Comparison of ENCODE assay signal across 21 cellular contexts in the genomic region with DNA sequence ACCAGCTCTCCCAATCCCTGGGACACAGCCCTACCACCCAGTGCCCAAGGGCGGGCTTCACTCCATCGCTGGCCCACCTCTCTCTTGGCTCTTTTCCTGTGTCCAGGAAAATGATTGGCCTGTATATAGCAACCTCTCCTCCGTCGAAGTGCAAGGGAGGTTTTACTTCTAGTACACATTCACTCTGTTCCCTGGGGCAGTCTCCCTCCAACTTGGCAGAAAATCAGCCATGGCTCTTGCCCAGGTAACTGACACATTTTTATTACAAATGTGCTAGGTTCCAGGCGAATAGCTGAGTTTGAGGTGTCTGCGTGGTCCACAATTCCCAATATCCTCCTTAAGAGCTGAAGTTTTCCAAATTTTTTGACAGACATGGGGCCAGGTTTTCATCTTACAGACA.
A peak's percentile ranks its signal among the peaks of the same experiment; 100 is the strongest.
DNase-seq lines count a peak whose midpoint lies in the region; ATAC-seq and TF ChIP-seq lines count a peak whose summit lies in the region.
"Had no signal": no experiment of that assay in that cellular context is flagged by ENCODE, and none has a peak within 500 bp of the region (broad histone marks: within the 10 kb centered on the region; RNA-seq: fewer than 3 reads in every experiment).

No MANE protein-coding gene starts in this region.

- peaks cover 3 to 7% of the 10 kb centered on the region in 2 donors for H3K4me1 ChIP-seq in ascending aorta
- no peaks in the 10 kb centered on the region for H3K4me1 ChIP-seq in prostate gland (replicated peaks)
- H3K4me1 ChIP-seq in mammary epithelial cell (ENCODE audit: insufficient read depth, low read length): no peaks in the 10 kb centered on the region
- H3K4me1 ChIP-seq: A549 had no signal

- H4K20me1 ChIP-seq in mammary epithelial cell (ENCODE audit: insufficient read depth, low read length): no peaks in the 10 kb centered on the region

- H3K36me3 ChIP-seq in ascending aorta (no peaks in the 10 kb centered on the region), prostate gland (no peaks in the 10 kb centered on the region), mammary epithelial cell (ENCODE audit: insufficient read depth, low read length) (no peaks in the 10 kb centered on the region)

- no peak overlapping the region for H3K4me2 ChIP-seq in mammary epithelial cell (ENCODE audit: insufficient read depth, low read depth, low read length)
- H3K4me2 ChIP-seq: A549, PC-9 had no signal

- ATAC-seq in activated T-helper 17 cell treated with anti-CD3 and anti-CD28 coated beads, Interleukin-2, amount 50 U/mL, for 72 hours (replicated peaks): no peak
- ATAC-seq in HG03460 (IDR thresholded peaks at IDR 0.05; ENCODE audit: unreplicated experiment): no peak
- ATAC-seq: A549 had no signal

- H3K9me3 ChIP-seq in ascending aorta (no peaks in the 10 kb centered on the region), prostate gland (no peaks in the 10 kb centered on the region), mammary epithelial cell (replicated peaks; ENCODE audit: insufficient read depth, low read length) (no peaks in the 10 kb centered on the region)

- H3K27ac Mint-ChIP-seq in activated T-helper 17 cell treated with anti-CD3 and anti-CD28 coated beads, Interleukin-2, amount 50 U/mL, for 72 hours: no peak overlapping the region
- H3K27ac Mint-ChIP-seq: B cell had no signal

- in situ Hi-C loops in G401 (cut with HindIII; ENCODE audit: low sequenced_read_pairs) (no loop called here), mammary epithelial cell (cut with MboI; ENCODE audit: low sequenced_read_pairs in 2 of 2) (no loop called here)

- CTCF ChIA-PET in mammary epithelial cell (lab: Charles Lee; ENCODE audit: low non-redundant PET): no interaction called here

- H3K36me3 Mint-ChIP-seq in activated T-helper 17 cell treated with anti-CD3 and anti-CD28 coated beads, Interleukin-2, amount 50 U/mL, for 72 hours (ENCODE audit: low read depth): no peaks in the 10 kb centered on the region

- H3K27me3 ChIP-seq in ascending aorta (no peaks in the 10 kb centered on the region), prostate gland (replicated peaks; ENCODE audit: insufficient read depth) (no peaks in the 10 kb centered on the region), mammary epithelial cell (ENCODE audit: insufficient read depth, low read length) (no peaks in the 10 kb centered on the region)

- no peak overlapping the region for H2AFZ ChIP-seq in mammary epithelial cell (ENCODE audit: low read depth, low read length)
- H2AFZ ChIP-seq: PC-9 had no signal

- H3K79me2 ChIP-seq in mammary epithelial cell (ENCODE audit: insufficient read depth, low read length): no peaks in the 10 kb centered on the region

- no peak for TF ChIP-seq CTCF in ascending aorta (IDR thresholded peaks at IDR 0.05)
- TF ChIP-seq CTCF in prostate gland (IDR thresholded peaks at IDR 0.05): no peak
- no peak for TF ChIP-seq CTCF in mammary epithelial cell (conservative IDR thresholded peaks at IDR 0.05 in 1 of 2, IDR thresholded peaks at IDR 0.05 in 1 of 2; ENCODE audit: extremely low read depth in 1 of 2, insufficient read depth in 1 of 2, low read depth in 1 of 2, low read length in 2 of 2)

- no TSS peak for BruUV-seq in mammary epithelial cell (replicated peaks; lab: Mats Ljungman, UMichigan)

- WGBS in prostate gland: 21% methylated on average over 6 of the region's 6 CpGs
- WGBS in mammary epithelial cell (ENCODE audit: low coverage, missing lambda C conversion rate): 31% methylated on average over 6 of the region's 6 CpGs

- DNase-seq in G401 (ENCODE audit: low spot score): peak; percentile 66
- DNase-seq in ascending aorta (ENCODE audit: low spot score in 2 of 2): peak in 1 of 2 donors; percentile 73
- DNase-seq in mesenteric fat pad (ENCODE audit: low spot score): peak; percentile 6
- peak; percentile 26 for DNase-seq in prostate gland (ENCODE audit: low spot score)
- no peak for DNase-seq in mammary epithelial cell
- no peak for DNase-seq in NCI-H2081 (lab: John Stamatoyannopoulos, UW)
- DNase-seq: GF-D8, KBM-7, NCI-H1092, NCI-H1436, NCI-H187 treated with DMSO at 0.1 percent for 48 hours, NCI-H2227 treated with DMSO at 0.1 percent for 48 hours, NCI-H510A treated with DMSO at 0.1 percent for 48 hours, NCI-H748 treated with DMSO at 0.1 percent for 48 hours, PC-9, RPMI8226, SHP77 treated with DMSO at 0.1 percent for 48 hours had no signal

- H3K27me3 Mint-ChIP-seq in activated T-helper 17 cell treated with anti-CD3 and anti-CD28 coated beads, Interleukin-2, amount 50 U/mL, for 72 hours: peaks cover 30% of the 10 kb centered on the region

- H3K9ac ChIP-seq in mammary epithelial cell (ENCODE audit: insufficient read depth, low read length): no peak overlapping the region

- no peak overlapping the region for H3K4me3 Mint-ChIP-seq in activated T-helper 17 cell treated with anti-CD3 and anti-CD28 coated beads, Interleukin-2, amount 50 U/mL, for 72 hours
- H3K4me3 Mint-ChIP-seq: B cell had no signal

- intact Hi-C loops in ascending aorta (cut with DNase I): loop anchor here (5.0 kb wide), 1 partner anchor 44 kb away; no protein-coding TSS in a partner anchor
- intact Hi-C loops in prostate gland (cut with DNase I): no loop called here
- intact Hi-C loops in mammary epithelial cell (cut with micrococcal nuclease): no loop called here

- no peaks in the 10 kb centered on the region for H3K9me3 Mint-ChIP-seq in activated T-helper 17 cell treated with anti-CD3 and anti-CD28 coated beads, Interleukin-2, amount 50 U/mL, for 72 hours

- dilution Hi-C loops in mammary epithelial cell (cut with HindIII; ENCODE audit: low sequenced_read_pairs): no loop called here

- no peak overlapping the region for H3K4me3 ChIP-seq in ascending aorta
- no peak overlapping the region for H3K4me3 ChIP-seq in prostate gland
- no peak overlapping the region for H3K4me3 ChIP-seq in mammary epithelial cell (replicated peaks in 1 of 3; ENCODE audit: insufficient read depth in 1 of 3, low read depth in 2 of 3, low read length in 3 of 3)
- H3K4me3 ChIP-seq: A549, PC-9 had no signal

- no peaks in the 10 kb centered on the region for H3K4me1 Mint-ChIP-seq in activated T-helper 17 cell treated with anti-CD3 and anti-CD28 coated beads, Interleukin-2, amount 50 U/mL, for 72 hours
- H3K4me1 Mint-ChIP-seq: B cell had no signal

- peak overlapping the region; percentile 12 to 35 for H3K27ac ChIP-seq in ascending aorta
- no peak overlapping the region for H3K27ac ChIP-seq in prostate gland
- H3K27ac ChIP-seq in mammary epithelial cell (ENCODE audit: insufficient read depth, low read depth, low read length): no peak overlapping the region
- H3K27ac ChIP-seq: A549, PC-9 had no signal

- TF ChIP-seq POLR2A in prostate gland (IDR thresholded peaks at IDR 0.05): no peak

Comparison
In these comparisons a context has a peak if more than half of its experiments do, and no peak if none do; other contexts are left out.
1. DNase-seq: peak in G401 (single experiment), mesenteric fat pad (single experiment) and prostate gland (single experiment); none in mammary epithelial cell (single experiment) and NCI-H2081 (0 of 2).
2. H3K27ac ChIP-seq: peak in ascending aorta (2 of 2); none in prostate gland (0 of 2) and mammary epithelial cell (single experiment).